Comparison of ENCODE assay signal across 14 cellular contexts in the genomic region with DNA sequence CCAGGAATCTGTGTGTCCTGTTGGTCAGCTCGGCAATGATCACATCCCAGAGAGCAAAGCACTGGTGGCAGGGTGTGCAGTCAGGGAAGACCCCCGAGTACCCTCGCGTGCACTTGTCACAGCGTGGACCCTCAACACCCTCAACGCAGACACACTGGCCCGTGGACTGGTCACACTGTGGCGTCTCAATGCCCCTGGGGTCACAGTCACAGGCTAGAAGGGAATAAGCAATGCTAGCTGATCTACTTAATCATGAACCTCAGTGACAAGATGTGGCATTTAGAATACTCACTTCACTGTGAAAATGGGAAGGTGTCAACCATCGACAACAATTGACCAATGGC. TPM values are rescaled to one million over a fixed set of nuclear protein-coding genes. Genes with fewer than 3 reads are reported as not detected.
DNase-seq lines count a peak whose midpoint lies in the region; ATAC-seq and TF ChIP-seq lines count a peak whose summit lies in the region.
"Had no signal": no experiment of that assay in that cellular context is flagged by ENCODE, and none has a peak within 500 bp of the region (broad histone marks: within the 10 kb centered on the region; RNA-seq: fewer than 3 reads in every experiment).

No MANE protein-coding gene starts in this region.

- H2AFZ ChIP-seq in SK-N-SH (ENCODE audit: low read depth), result no peak overlapping the region
- no peak overlapping the region for H2AFZ ChIP-seq in osteoblast (ENCODE audit: low read length)
- H2AFZ ChIP-seq: parathyroid adenoma had no signal

- ATAC-seq in esophagus mucosa, result peak; percentile 6
- no peak for ATAC-seq in GM21447 (IDR thresholded peaks at IDR 0.05; ENCODE audit: unreplicated experiment)
- ATAC-seq: activated T-helper 17 cell treated with anti-CD3 and anti-CD28 coated beads, Interleukin-2, amount 50 U/mL, for 72 hours; stimulated activated effector memory CD8-positive, alpha-beta T cell treated with anti-CD3 and anti-CD28 coated beads, Interleukin-12 subunit alpha, Interleukin-12 subunit beta, amount 100 ng/mL, for 72 hours had no signal

- H4K20me1 ChIP-seq in SK-N-SH (ENCODE audit: insufficient read depth) (no peaks in the 10 kb centered on the region), osteoblast (ENCODE audit: insufficient read depth, low read length) (no peaks in the 10 kb centered on the region)

- peak overlapping the region; percentile 95 to 98 for H3K27ac ChIP-seq in SK-N-SH (ENCODE audit: low read depth in 2 of 2, low read length in 1 of 2)
- H3K27ac ChIP-seq in osteoblast (ENCODE audit: low read depth, low read length), result peak overlapping the region; percentile 98
- peak overlapping the region in 3 of 4 donors; percentile 21 to 82 (median 80) for H3K27ac ChIP-seq in tibial nerve
- H3K27ac ChIP-seq: parathyroid adenoma had no signal

- TF ChIP-seq RAD21 in SK-N-SH (IDR thresholded peaks at IDR 0.05; ENCODE audit: low read length), result no peak

- H3K9me3 ChIP-seq in SK-N-SH (no peaks in the 10 kb centered on the region), osteoblast (ENCODE audit: low read depth, low read length) (no peaks in the 10 kb centered on the region), tibial nerve (no peaks in the 10 kb centered on the region)

- TF ChIP-seq CTCF in SK-N-SH (IDR thresholded peaks at IDR 0.05), result no peak
- TF ChIP-seq CTCF in osteoblast (IDR thresholded peaks at IDR 0.05; ENCODE audit: extremely low read depth, low read depth, low read length), result no peak
- TF ChIP-seq CTCF in tibial nerve (IDR thresholded peaks at IDR 0.05), result no peak

- H3K27me3 ChIP-seq in SK-N-SH (ENCODE audit: insufficient read depth) (no peaks in the 10 kb centered on the region), osteoblast (ENCODE audit: insufficient read depth, low read length) (no peaks in the 10 kb centered on the region), tibial nerve (no peaks in the 10 kb centered on the region)

- peak overlapping the region; percentile 50 for H3K9ac ChIP-seq in SK-N-SH
- H3K9ac ChIP-seq: parathyroid adenoma had no signal

- TF ChIP-seq EP300 in SK-N-SH (IDR thresholded peaks at IDR 0.05; ENCODE audit: borderline replicate concordance in 1 of 2, low read depth in 1 of 2, low read length in 1 of 2), result no peak
- TF ChIP-seq EP300 in tibial nerve (IDR thresholded peaks at IDR 0.05), result no peak

- H3K9me2 ChIP-seq in SK-N-SH, result no peaks in the 10 kb centered on the region

- DNase-seq in SK-N-SH (no peak), osteoblast (ENCODE audit: insufficient read length, low spot score, missing footprints) (no peak), tibial nerve (ENCODE audit: low spot score in 2 of 2) (no peak), NCI-H345 treated with DMSO at 0.1 percent for 48 hours (lab: John Stamatoyannopoulos, UW; ENCODE audit: unreplicated experiment) (no peak), middle frontal gyrus (ENCODE audit: extremely low spot score, low spot score) (no peak), SHP77 (lab: John Stamatoyannopoulos, UW) (no peak)
- DNase-seq: activated CD4-positive, alpha-beta T cell treated with anti-CD3 and anti-CD28 coated beads, Interleukin-2, amount 50 U/mL, for 1 hour; MV-4-11; stimulated activated CD4-positive, alpha-beta T cell treated with anti-CD3 and anti-CD28 coated beads, Interleukin-2, amount 100 ng/mL, for 48 hours had no signal

- H3K4me1 ChIP-seq in SK-N-SH (ENCODE audit: control insufficient read depth in 1 of 2, insufficient read depth in 2 of 2, low read depth in 1 of 2, low read length in 1 of 2), result peaks cover 43 to 59% of the 10 kb centered on the region in 2 experiments
- peaks cover 56% of the 10 kb centered on the region for H3K4me1 ChIP-seq in osteoblast (ENCODE audit: insufficient read depth, low read length)
- H3K4me1 ChIP-seq in tibial nerve, result peaks cover 0 to 50% (median 23%) of the 10 kb centered on the region in 4 donors

- H3K36me3 ChIP-seq in SK-N-SH (replicated peaks in 1 of 2; ENCODE audit: control insufficient read depth in 1 of 2, insufficient read depth in 2 of 2, low read length in 1 of 2), result peaks cover 71 to 89% of the 10 kb centered on the region in 2 experiments
- peaks cover 81% of the 10 kb centered on the region for H3K36me3 ChIP-seq in osteoblast (ENCODE audit: insufficient read depth, low read length)
- H3K36me3 ChIP-seq in tibial nerve, result peaks cover 0 to 56% (median 0%) of the 10 kb centered on the region in 3 donors

- peaks cover 86% of the 10 kb centered on the region for H3F3A ChIP-seq in SK-N-SH (replicated peaks; ENCODE audit: insufficient read depth)

- POLR2A ChIA-PET in SK-N-SH (lab: Yijun Ruan, JAX), result no interaction called here

- H3K4me2 ChIP-seq in SK-N-SH (peak overlapping the region; percentile 53), osteoblast (ENCODE audit: insufficient read depth, low read length) (peak overlapping the region; percentile 34)

- 79% methylated on average over 4 of the region's 9 CpGs for WGBS in SK-N-SH (ENCODE audit: low lambda C conversion rate)
- 89 to 90% methylated on average over 7 to 9 of the region's 9 CpGs for WGBS in tibial nerve, 2 donors

- TF ChIP-seq POLR2A in tibial nerve (IDR thresholded peaks at IDR 0.05), result no peak

- CTCF ChIA-PET in SK-N-SH (lab: Yijun Ruan, JAX), result interaction anchor here (1.0 to 3.2 kb wide), 2 partner anchors 8 to 206 kb away, joined by 3 to 12 read pairs; no protein-coding TSS in a partner anchor

- H3K4me3 ChIP-seq in SK-N-SH (ENCODE audit: low read depth in 2 of 2, low read length in 1 of 2) (no peak overlapping the region), osteoblast (ENCODE audit: insufficient read depth, low read length) (peak overlapping the region; percentile 27), tibial nerve (no peak overlapping the region)

- H3K79me2 ChIP-seq in SK-N-SH (ENCODE audit: insufficient read depth), result peaks cover 19% of the 10 kb centered on the region
- H3K79me2 ChIP-seq in osteoblast (ENCODE audit: insufficient read depth, low read length), result peaks cover 7% of the 10 kb centered on the region
- H3K79me2 ChIP-seq: parathyroid adenoma had no signal

TF ChIP-seq in SK-N-SH, 30 proteins besides CTCF, POLR2A, EP300 and RAD21:
- TF ChIP-seq GATA2 (CRISPR knock-in tag; IDR thresholded peaks at IDR 0.05) (no peak), NFIC (IDR thresholded peaks at IDR 0.05; ENCODE audit: borderline replicate concordance) (no peak), TAF1 (IDR thresholded peaks at IDR 0.05; ENCODE audit: borderline replicate concordance, low read depth, low read length) (no peak), GABPA (IDR thresholded peaks at IDR 0.05; ENCODE audit: low read depth) (no peak; the same call in 1 of the 2 replicates), RCOR1 (IDR thresholded peaks at IDR 0.05; ENCODE audit: low read length) (no peak), POLR2AphosphoS5 (IDR thresholded peaks at IDR 0.05; ENCODE audit: low read depth, low read length) (no peak)
- TF ChIP-seq, protein P1, sequence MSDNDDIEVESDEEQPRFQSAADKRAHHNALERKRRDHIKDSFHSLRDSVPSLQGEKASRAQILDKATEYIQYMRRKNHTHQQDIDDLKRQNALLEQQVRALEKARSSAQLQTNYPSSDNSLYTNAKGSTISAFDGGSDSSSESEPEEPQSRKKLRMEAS (IDR thresholded peaks at IDR 0.05; ENCODE audit: low read depth), result no peak
- TF ChIP-seq, protein P2, sequence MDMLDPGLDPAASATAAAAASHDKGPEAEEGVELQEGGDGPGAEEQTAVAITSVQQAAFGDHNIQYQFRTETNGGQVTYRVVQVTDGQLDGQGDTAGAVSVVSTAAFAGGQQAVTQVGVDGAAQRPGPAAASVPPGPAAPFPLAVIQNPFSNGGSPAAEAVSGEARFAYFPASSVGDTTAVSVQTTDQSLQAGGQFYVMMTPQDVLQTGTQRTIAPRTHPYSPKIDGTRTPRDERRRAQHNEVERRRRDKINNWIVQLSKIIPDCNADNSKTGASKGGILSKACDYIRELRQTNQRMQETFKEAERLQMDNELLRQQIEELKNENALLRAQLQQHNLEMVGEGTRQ (IDR thresholded peaks at IDR 0.05; ENCODE audit: borderline replicate concordance, low read depth, low read length), result no peak
- TF ChIP-seq, protein P3, sequence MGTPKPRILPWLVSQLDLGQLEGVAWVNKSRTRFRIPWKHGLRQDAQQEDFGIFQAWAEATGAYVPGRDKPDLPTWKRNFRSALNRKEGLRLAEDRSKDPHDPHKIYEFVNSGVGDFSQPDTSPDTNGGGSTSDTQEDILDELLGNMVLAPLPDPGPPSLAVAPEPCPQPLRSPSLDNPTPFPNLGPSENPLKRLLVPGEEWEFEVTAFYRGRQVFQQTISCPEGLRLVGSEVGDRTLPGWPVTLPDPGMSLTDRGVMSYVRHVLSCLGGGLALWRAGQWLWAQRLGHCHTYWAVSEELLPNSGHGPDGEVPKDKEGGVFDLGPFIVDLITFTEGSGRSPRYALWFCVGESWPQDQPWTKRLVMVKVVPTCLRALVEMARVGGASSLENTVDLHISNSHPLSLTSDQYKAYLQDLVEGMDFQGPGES (IDR thresholded peaks at IDR 0.05; ENCODE audit: low read depth, low read length), result no peak

RNA-seq across cellular contexts. Expression of a gene that starts 49.1 kb away (rescaled TPM):
- 140 and 197 TPM in 2 replicates for polyA plus RNA-seq in SK-N-SH (2012; rRNA removed)
- polyA plus RNA-seq in SK-N-SH (2012; cell fraction: cytosol; rRNA removed), result 221 and 225 TPM in 2 replicates
- polyA plus RNA-seq in SK-N-SH (2012; cell fraction: nucleus; rRNA removed), result 81.0 and 164 TPM in 2 replicates
- total RNA-seq in esophagus mucosa, result 63.5 TPM
- total RNA-seq in osteoblast, result 53.6 and 55.4 TPM in 2 replicates
- 10 to 100 TPM; 43.5 to 67.3 (median 59.9) TPM for total RNA-seq in tibial nerve
